8 cellular contexts compared by ENCODE assay signal in genomic region chr7:816751-817671, GRCh38. TPM values are rescaled to one million over a fixed set of nuclear protein-coding genes. Genes with fewer than 3 reads are reported as not detected.
A peak's percentile ranks its signal among the peaks of the same experiment; 100 is the strongest.
DNase-seq lines count a peak whose midpoint lies in the region; ATAC-seq, FAIRE-seq and TF ChIP-seq lines count a peak whose summit lies in the region.

No MANE protein-coding gene starts in this region.

- no peaks in the 10 kb centered on the region for H3K9me2 ChIP-seq in Karpas-422 (replicated peaks; ENCODE audit: insufficient read depth, low read length)

- H3K9ac ChIP-seq in Karpas-422 (ENCODE audit: low read length) (peak overlapping the region; percentile 88), H1 (replicated peaks in 1 of 4; ENCODE audit: extremely low read depth in 1 of 4, low read depth in 3 of 4, low read length in 3 of 4) (peak overlapping the region; percentile 19 to 94 (median 68); a peak in 6 of 7 replicates)

- H3K14ac ChIP-seq in H1 (ENCODE audit: insufficient read length): no peak overlapping the region

- H3K4me2 ChIP-seq in Karpas-422 (ENCODE audit: low read depth, low read length, poor library complexity, severe bottlenecking) (peak overlapping the region; percentile 80), H1 (ENCODE audit: insufficient read depth in 1 of 2, low read depth in 2 of 2, low read length in 2 of 2) (peak overlapping the region; percentile 73 to 83)

- peak overlapping the region; percentile 38 for H3K56ac ChIP-seq in H1 (replicated peaks; ENCODE audit: insufficient read length, low read depth, low read length)

- TF ChIP-seq CTCF in Caco-2 (IDR thresholded peaks at IDR 0.05; ENCODE audit: insufficient read depth in 1 of 2, low read depth in 1 of 2, low read length in 1 of 2, severe bottlenecking in 1 of 2, unreplicated experiment in 1 of 2): no peak
- no peak for TF ChIP-seq CTCF in H1 (IDR thresholded peaks at IDR 0.05; ENCODE audit: control extremely low read depth in 1 of 3, insufficient read depth in 1 of 3, low read depth in 1 of 3, low read length in 3 of 3)
- no peak for TF ChIP-seq CTCF in nephron (IDR thresholded peaks at IDR 0.05; ENCODE audit: unreplicated experiment in 3 of 3)
- TF ChIP-seq CTCF in uterus (IDR thresholded peaks at IDR 0.05): no peak

- no peaks in the 10 kb centered on the region for H3K9me3 ChIP-seq in Caco-2
- H3K9me3 ChIP-seq in Karpas-422 (ENCODE audit: low read length): no peaks in the 10 kb centered on the region
- no peaks in the 10 kb centered on the region for H3K9me3 ChIP-seq in H1 (ENCODE audit: insufficient read depth in 2 of 2, low read depth in 1 of 2, low read length in 1 of 2)
- no peaks in the 10 kb centered on the region for H3K9me3 ChIP-seq in uterus

- intact Hi-C loops in Caco-2 (cut with micrococcal nuclease; ENCODE audit: unreplicated experiment) (loop anchor here (5.0 kb wide), 1 partner anchor 55 kb away; no protein-coding TSS in a partner anchor), uterus (cut with DNase I; ENCODE audit: low total_unique reads) (no loop called here)

- no peaks in the 10 kb centered on the region for H3K27me3 ChIP-seq in Caco-2 (replicated peaks; ENCODE audit: control insufficient read depth, insufficient read depth, low read length)
- H3K27me3 ChIP-seq in Karpas-422 (ENCODE audit: low read length): no peaks in the 10 kb centered on the region
- no peaks in the 10 kb centered on the region for H3K27me3 ChIP-seq in H1 (replicated peaks in 1 of 4; ENCODE audit: control insufficient read depth in 3 of 4, extremely low read depth in 1 of 4, insufficient read depth in 3 of 4, low read length in 3 of 4)
- H3K27me3 ChIP-seq in uterus: no peaks in the 10 kb centered on the region

- H2AK5ac ChIP-seq in H1 (ENCODE audit: low read depth, low read length): no peak overlapping the region

- H4K5ac ChIP-seq in H1 (ENCODE audit: insufficient read length, low read depth, low read length): no peak overlapping the region

- H3K36me3 ChIP-seq in Caco-2 (ENCODE audit: control insufficient read depth, insufficient read depth, low read length) (peaks cover 5% of the 10 kb centered on the region), Karpas-422 (ENCODE audit: insufficient read depth, low read length) (no peaks in the 10 kb centered on the region), H1 (ENCODE audit: control insufficient read depth in 2 of 4, insufficient read depth in 4 of 4, low read length in 3 of 4) (no peaks in the 10 kb centered on the region), uterus (no peaks in the 10 kb centered on the region)

- H3K27me3 Mint-ChIP-seq in Caco-2 (ENCODE audit: insufficient read depth, unreplicated experiment) (no peaks in the 10 kb centered on the region), nephron (ENCODE audit: low read depth) (peaks cover 11% of the 10 kb centered on the region)
- peaks cover 21% of the 10 kb centered on the region for H3K27me3 Mint-ChIP-seq in activated CD4-positive, alpha-beta T cell treated with anti-CD3 and anti-CD28 coated beads, Interleukin-2, amount 10 ng/mL, durations not matched to agents 7 days and 5 days

- H2BK15ac ChIP-seq in H1 (ENCODE audit: low read length): no peak overlapping the region

- no peak overlapping the region for H2BK120ac ChIP-seq in H1 (replicated peaks; ENCODE audit: low read depth, low read length)

- no peak for TF ChIP-seq POLR2A in H1 (IDR thresholded peaks at IDR 0.05; ENCODE audit: control extremely low read depth in 1 of 2, low read depth in 2 of 2, low read length in 2 of 2)
- peak in 1 of 2 donors; percentile 10 for TF ChIP-seq POLR2A in uterus (IDR thresholded peaks at IDR 0.05)

- H3K27ac ChIP-seq in Karpas-422 (ENCODE audit: low read length): no peak overlapping the region
- H3K27ac ChIP-seq in H1 (ENCODE audit: low read depth, low read length): peak overlapping the region; percentile 15; the same call in 1 of the 2 replicates
- peak overlapping the region; percentile 91 to 97 for H3K27ac ChIP-seq in uterus

- H3K36me3 Mint-ChIP-seq in Caco-2 (ENCODE audit: insufficient read depth, unreplicated experiment) (peaks cover 31% of the 10 kb centered on the region), nephron (ENCODE audit: low read depth) (peaks cover 13% of the 10 kb centered on the region)
- peaks cover 19% of the 10 kb centered on the region for H3K36me3 Mint-ChIP-seq in activated CD4-positive, alpha-beta T cell treated with anti-CD3 and anti-CD28 coated beads, Interleukin-2, amount 10 ng/mL, durations not matched to agents 7 days and 5 days (ENCODE audit: low read depth)

- H2AFZ ChIP-seq in Karpas-422 (ENCODE audit: low read length) (no peak overlapping the region), H1 (ENCODE audit: low read length) (no peak overlapping the region)

- H3K79me1 ChIP-seq in H1 (ENCODE audit: low read depth, low read length): no peaks in the 10 kb centered on the region; the same call in none of the 2 replicates

- peak in 1 of 2 experiments; percentile 58 for DNase-seq in Caco-2
- DNase-seq in Karpas-422: peak; percentile 60
- DNase-seq in activated CD4-positive, alpha-beta T cell treated with anti-CD3 and anti-CD28 coated beads, Interleukin-2, amount 10 ng/mL, durations not matched to agents 7 days and 5 days: peak; percentile 39
- DNase-seq in H1 (ENCODE audit: low read depth in 1 of 2, low spot score in 2 of 2): peak in 1 of 2 experiments; percentile 66
- DNase-seq in uterus: no peak

- POLR2A ChIA-PET in Caco-2 (lab: Charles Lee): interaction anchor here (1.0 to 1.3 kb wide), 3 partner anchors 44 to 484 kb away, joined by 3 to 5 read pairs (median 3); partner anchors contain the start of gene GET4
- POLR2A ChIA-PET in activated CD4-positive, alpha-beta T cell treated with anti-CD3 and anti-CD28 coated beads, Interleukin-2, amount 10 ng/mL, durations not matched to agents 7 days and 5 days (lab: Charles Lee): interaction anchor here (0.7 kb wide), 1 partner anchor 152 kb away, joined by 3 read pairs; no protein-coding TSS in a partner anchor
- POLR2A ChIA-PET in H1 (lab: Charles Lee; ENCODE audit: partially characterized antibody): interaction anchor here (0.7 to 2.7 kb wide), 13 partner anchors 11 to 302 kb away, joined by 3 to 7 read pairs (median 4); partner anchors contain the start of genes GET4 and SUN1

- 2% methylated on average over 35 of the region's 88 CpGs; no CpG with 5 or more reads in 1 of the 2 experiments for WGBS in H1 (ENCODE audit: extremely low coverage in 1 of 2, insufficient coverage in 1 of 2, insufficient read length in 1 of 2, insufficient replicate concordance in 2 of 2, low coverage in 1 of 2, low lambda C conversion rate in 2 of 2, missing lambda C conversion rate in 1 of 2), 2 experiments

- no peak for TF ChIP-seq EP300 in H1 (IDR thresholded peaks at IDR 0.05; ENCODE audit: borderline replicate concordance in 1 of 2, low read depth in 2 of 2, low read length in 2 of 2)

- FAIRE-seq in H1 (lab: Jason Lieb, UNC): no peak

- peaks cover 8% of the 10 kb centered on the region; the same call in 1 of the 2 replicates for H3K23me2 ChIP-seq in H1 (ENCODE audit: low read depth, low read length)

- peak overlapping the region; percentile 82 for H3K4me3 ChIP-seq in Caco-2 (ENCODE audit: low read depth, low read length)
- H3K4me3 ChIP-seq in Karpas-422 (ENCODE audit: low read length): peak overlapping the region; percentile 85
- H3K4me3 ChIP-seq in H1 (ENCODE audit: extremely low read depth in 1 of 4, insufficient read depth in 2 of 4, low read depth in 3 of 4, low read length in 4 of 4): peak overlapping the region; percentile 75 to 88 (median 80)
- peak overlapping the region; percentile 73 to 89 for H3K4me3 ChIP-seq in uterus

- H3K4ac ChIP-seq in H1 (replicated peaks; ENCODE audit: insufficient read length, low read depth, low read length): no peak overlapping the region

- H3K4me1 Mint-ChIP-seq in Caco-2 (ENCODE audit: low read depth, unreplicated experiment): peaks cover 17% of the 10 kb centered on the region
- H3K4me1 Mint-ChIP-seq in activated CD4-positive, alpha-beta T cell treated with anti-CD3 and anti-CD28 coated beads, Interleukin-2, amount 10 ng/mL, durations not matched to agents 7 days and 5 days: peaks cover 55% of the 10 kb centered on the region
- peaks cover 50% of the 10 kb centered on the region for H3K4me1 Mint-ChIP-seq in nephron

- H4K91ac ChIP-seq in H1 (replicated peaks; ENCODE audit: insufficient read length, low read length): no peak overlapping the region

- 0 out of 2 replicates have a peak overlapping the region, but pooled peaks have one; percentile 36 for H3K18ac ChIP-seq in H1 (ENCODE audit: extremely low read depth, low read length)

- H3K79me2 ChIP-seq in Karpas-422 (ENCODE audit: low read length): peaks cover 52% of the 10 kb centered on the region
- H3K79me2 ChIP-seq in H1 (ENCODE audit: control insufficient read depth in 1 of 2, insufficient read depth in 2 of 2, low read length in 2 of 2): peaks cover 36 to 52% of the 10 kb centered on the region in 2 experiments

- H3K9me3 Mint-ChIP-seq in Caco-2 (ENCODE audit: unreplicated experiment) (no peaks in the 10 kb centered on the region), nephron (no peaks in the 10 kb centered on the region)
- no peaks in the 10 kb centered on the region for H3K9me3 Mint-ChIP-seq in activated CD4-positive, alpha-beta T cell treated with anti-CD3 and anti-CD28 coated beads, Interleukin-2, amount 10 ng/mL, durations not matched to agents 7 days and 5 days

- H2BK12ac ChIP-seq in H1 (ENCODE audit: low read depth, low read length): no peak overlapping the region

- H4K20me1 ChIP-seq in Karpas-422 (ENCODE audit: insufficient read depth, low read depth, low read length) (no peaks in the 10 kb centered on the region; the same call in 1 of the 2 replicates), H1 (replicated peaks in 1 of 2; ENCODE audit: control insufficient read depth in 1 of 2, insufficient read depth in 2 of 2, low read length in 2 of 2) (peaks cover 15 to 21% of the 10 kb centered on the region in 2 experiments)

- H3K23ac ChIP-seq in H1 (ENCODE audit: insufficient read length): no peak overlapping the region

- H3K4me1 ChIP-seq in Caco-2 (no peaks in the 10 kb centered on the region), Karpas-422 (ENCODE audit: low read length) (peaks cover 47% of the 10 kb centered on the region), H1 (replicated peaks in 1 of 4; ENCODE audit: control insufficient read depth in 3 of 4, insufficient read depth in 4 of 4, low read length in 3 of 4) (peaks cover 4 to 11% (median 9%) of the 10 kb centered on the region in 4 experiments; a peak in 6 of 7 replicates), uterus (peaks cover 0 to 4% of the 10 kb centered on the region in 2 donors)

- no peak for TF ChIP-seq RAD21 in H1 (IDR thresholded peaks at IDR 0.05 in 1 of 2, conservative IDR thresholded peaks at IDR 0.05 in 1 of 2; ENCODE audit: low read depth in 2 of 2, low read length in 2 of 2)

- H2BK20ac ChIP-seq in H1 (ENCODE audit: low read length): no peak overlapping the region

- no peak overlapping the region for H2BK5ac ChIP-seq in H1 (ENCODE audit: low read depth, low read length)

- peak overlapping the region; percentile 95 for H3K4me3 Mint-ChIP-seq in Caco-2 (ENCODE audit: unreplicated experiment)
- H3K4me3 Mint-ChIP-seq in activated CD4-positive, alpha-beta T cell treated with anti-CD3 and anti-CD28 coated beads, Interleukin-2, amount 10 ng/mL, durations not matched to agents 7 days and 5 days: peak overlapping the region; percentile 84
- peak overlapping the region; percentile 95 to 98 (median 97) for H3K4me3 Mint-ChIP-seq in nephron

- BruUV-seq in Caco-2 (replicated peaks; lab: Mats Ljungman, UMichigan): no TSS peak

- H4K8ac ChIP-seq in H1 (ENCODE audit: extremely low read depth, insufficient read depth, low read length): peak overlapping the region; percentile 88; the same call in 1 of the 2 replicates

- ATAC-seq in GM21528 (IDR thresholded peaks at IDR 0.05; ENCODE audit: low FRiP score, unreplicated experiment) (peak; percentile 33), HG02938 (IDR thresholded peaks at IDR 0.05; ENCODE audit: unreplicated experiment) (no peak)

- H3K27ac Mint-ChIP-seq in Caco-2 (ENCODE audit: unreplicated experiment) (peak overlapping the region; percentile 19), nephron (peak overlapping the region; percentile 64 to 95 (median 94))
- H3K27ac Mint-ChIP-seq in activated CD4-positive, alpha-beta T cell treated with anti-CD3 and anti-CD28 coated beads, Interleukin-2, amount 10 ng/mL, durations not matched to agents 7 days and 5 days: peak overlapping the region; percentile 88

- CTCF ChIA-PET in Caco-2 (lab: Charles Lee): interaction anchor here (0.7 to 2.0 kb wide), 3 partner anchors 19 to 180 kb away, joined by 3 to 13 read pairs (median 3); no protein-coding TSS in a partner anchor
- CTCF ChIA-PET in activated CD4-positive, alpha-beta T cell treated with anti-CD3 and anti-CD28 coated beads, Interleukin-2, amount 10 ng/mL, durations not matched to agents 7 days and 5 days (lab: Charles Lee): interaction anchor here (0.8 kb wide), 2 partner anchors 20 to 56 kb away, joined by 3 read pairs; no protein-coding TSS in a partner anchor
- CTCF ChIA-PET in H1 (lab: Charles Lee; ENCODE audit: partially characterized antibody): interaction anchor here (0.7 to 2.1 kb wide), 6 partner anchors 9 to 56 kb away, joined by 3 to 8 read pairs (median 3); partner anchors contain the start of gene SUN1

RNA-seq across cellular contexts. Expression of gene SUN1, which starts 15.3 kb away (rescaled TPM):
- 141 and 146 TPM in 2 replicates for total RNA-seq in Caco-2 (2022)
- total RNA-seq in Karpas-422 (2014; rRNA removed; shearing (Covaris generic); ENCODE audit: low replicate concordance): 39.6 and 62.1 TPM in 2 replicates
- 10 to 100 TPM; 76.8 to 78.5 TPM for total RNA-seq in activated CD4-positive, alpha-beta T cell treated with anti-CD3 and anti-CD28 coated beads, Interleukin-2, amount 10 ng/mL, durations not matched to agents 7 days and 5 days
- total RNA-seq in H1 (2021; fragmentation: NEBNext Ultra II Directional; extraction: Animal tissue kit (Norgen Biotek cat#: 25700)): 105 and 108 TPM in 2 replicates
- polyA plus RNA-seq in H1 (2011; rRNA removed): 158 and 324 TPM in 2 replicates
- 235 TPM for polyA plus RNA-seq in H1 (2011; cell fraction: cytosol; rRNA removed)
- polyA plus RNA-seq in H1 (2011; cell fraction: nucleus; rRNA removed): 512 TPM
- polyA plus RNA-seq in H1 (2012, experiment 1 of 2): 69.8 to 110 TPM (median 95.7 TPM) in 4 replicates
- polyA plus RNA-seq in H1 (2012, experiment 2 of 2): 31.4 TPM
- polyA plus RNA-seq in H1 (2013, experiment 1 of 2): 110 TPM
- 106 TPM for polyA plus RNA-seq in H1 (2013, experiment 2 of 2)
- 149 and 180 TPM in 2 replicates for polyA minus RNA-seq in H1 (2011; rRNA and poly(A)+ RNA removed)
- polyA minus RNA-seq in H1 (2011; cell fraction: cytosol; rRNA and poly(A)+ RNA removed): 83.6 TPM
- 211 TPM for polyA minus RNA-seq in H1 (2011; cell fraction: nucleus; rRNA and poly(A)+ RNA removed)
- total RNA-seq in uterus: 100 to 1,000 TPM; 139 to 624 (median 446) TPM

RNA-seq across cellular contexts. Expression of gene GET4, which starts 59.3 kb away (rescaled TPM):
- total RNA-seq in Caco-2 (2022): 124 and 130 TPM in 2 replicates
- 16.2 and 33.3 TPM in 2 replicates for total RNA-seq in Karpas-422 (2014; rRNA removed; shearing (Covaris generic); ENCODE audit: low replicate concordance)
- total RNA-seq in activated CD4-positive, alpha-beta T cell treated with anti-CD3 and anti-CD28 coated beads, Interleukin-2, amount 10 ng/mL, durations not matched to agents 7 days and 5 days: 10 to 100 TPM; 32.1 to 36.3 TPM
- 52.1 and 56.7 TPM in 2 replicates for total RNA-seq in H1 (2021; fragmentation: NEBNext Ultra II Directional; extraction: Animal tissue kit (Norgen Biotek cat#: 25700))
- polyA plus RNA-seq in H1 (2011; rRNA removed): 74.1 and 95.0 TPM in 2 replicates
- polyA plus RNA-seq in H1 (2011; cell fraction: cytosol; rRNA removed): 73.5 TPM
- polyA plus RNA-seq in H1 (2011; cell fraction: nucleus; rRNA removed): 137 TPM
- polyA plus RNA-seq in H1 (2012, experiment 1 of 2): 42.9 to 72.1 TPM (median 69.9 TPM) in 4 replicates
- polyA plus RNA-seq in H1 (2012, experiment 2 of 2): 52.9 TPM
- polyA plus RNA-seq in H1 (2013, experiment 1 of 2): 40.9 TPM
- polyA plus RNA-seq in H1 (2013, experiment 2 of 2): 40.1 TPM
- 17.7 and 19.3 TPM in 2 replicates for polyA minus RNA-seq in H1 (2011; rRNA and poly(A)+ RNA removed)
- 28.7 TPM for polyA minus RNA-seq in H1 (2011; cell fraction: cytosol; rRNA and poly(A)+ RNA removed)
- 22.5 TPM for polyA minus RNA-seq in H1 (2011; cell fraction: nucleus; rRNA and poly(A)+ RNA removed)
- 10 to 100 TPM in 3 of 4 donors, 1 to 10 TPM in 1; 6.1 to 39.4 (median 26.7) TPM for total RNA-seq in uterus

Comparison
In these comparisons a context has a peak if more than half of its experiments do, and no peak if none do; other contexts are left out.
1. DNase-seq: peak in Karpas-422 (single experiment) and activated CD4-positive, alpha-beta T cell treated with anti-CD3 and anti-CD28 coated beads, Interleukin-2, amount 10 ng/mL, durations not matched to agents 7 days and 5 days (single experiment); none in uterus (0 of 2).
2. H3K27ac Mint-ChIP-seq: peak in every context shown above with its lines; median percentile 94 in nephron; 88 in activated CD4-positive, alpha-beta T cell treated with anti-CD3 and anti-CD28 coated beads, Interleukin-2, amount 10 ng/mL, durations not matched to agents 7 days and 5 days; 19 in Caco-2.
3. Peak in every context shown above with its lines, with median percentiles within 50 percentile points of each other: H3K4me3 ChIP-seq and H3K4me3 Mint-ChIP-seq.